In genomic region chr1:46284597-46285564, GRCh38 we compare ENCODE assay signal across 13 cellular contexts. TPM values are rescaled to one million over a fixed set of nuclear protein-coding genes. Genes with fewer than 3 reads are reported as not detected.
DNase-seq lines count a peak whose midpoint lies in the region; ATAC-seq, FAIRE-seq and TF ChIP-seq lines count a peak whose summit lies in the region.
"Had no signal": no experiment of that assay in that cellular context is flagged by ENCODE, and none has a peak within 500 bp of the region (broad histone marks: within the 10 kb centered on the region; RNA-seq: fewer than 3 reads in every experiment).

No MANE protein-coding gene starts in this region.

- H4K20me1 ChIP-seq in HepG2 (ENCODE audit: insufficient read depth, low read length): no peaks in the 10 kb centered on the region; the same call in 1 of the 2 replicates

- POLR2A ChIA-PET in activated CD8-positive, alpha-beta T cell treated with anti-CD3 and anti-CD28 coated beads, Interleukin-2, amount 10 ng/mL, durations not matched to agents 7 days and 5 days (lab: Charles Lee): interaction anchor here (0.8 to 2.4 kb wide), 7 partner anchors 10 to 35 kb away, joined by 3 to 19 read pairs (median 6); partner anchors contain the start of genes LRRC41 and UQCRH
- POLR2A ChIA-PET in HepG2 (lab: Yijun Ruan, JAX): interaction anchor here (0.8 kb wide), 1 partner anchor 56 kb away, joined by 3 read pairs; the partner anchor contains the start of gene NSUN4

- CTCF ChIA-PET in activated CD8-positive, alpha-beta T cell treated with anti-CD3 and anti-CD28 coated beads, Interleukin-2, amount 10 ng/mL, durations not matched to agents 7 days and 5 days (lab: Charles Lee): interaction anchor here (0.9 to 2.1 kb wide), 5 partner anchors 11 to 63 kb away, joined by 3 to 11 read pairs (median 6); partner anchors contain the start of gene NSUN4
- CTCF ChIA-PET in HepG2 (lab: Yijun Ruan, JAX; ENCODE audit: low intra/inter-chr PET ratio, low total read pairs): no interaction called here

- H3K36me3 Mint-ChIP-seq in HFFc6 (ENCODE audit: low read depth): peaks cover 56% of the 10 kb centered on the region
- peaks cover 60% of the 10 kb centered on the region for H3K36me3 Mint-ChIP-seq in activated CD8-positive, alpha-beta T cell treated with anti-CD3 and anti-CD28 coated beads, Interleukin-2, amount 10 ng/mL, durations not matched to agents 7 days and 5 days (ENCODE audit: low read depth)

- H3K27me3 ChIP-seq in HepG2 (ENCODE audit: control insufficient read depth in 1 of 2, insufficient read depth in 2 of 2, low read length in 2 of 2): no peaks in the 10 kb centered on the region
- no peaks in the 10 kb centered on the region for H3K27me3 ChIP-seq in esophagus squamous epithelium
- H3K27me3 ChIP-seq: sigmoid colon, transverse colon had no signal

- no peak overlapping the region for H3K4me3 Mint-ChIP-seq in HFFc6
- no peak overlapping the region for H3K4me3 Mint-ChIP-seq in activated CD8-positive, alpha-beta T cell treated with anti-CD3 and anti-CD28 coated beads, Interleukin-2, amount 10 ng/mL, durations not matched to agents 7 days and 5 days

- DNase-seq in NCI-H82 (lab: John Stamatoyannopoulos, UW) (peak; percentile 71), NCI-H82 treated with DMSO at 0.1 percent for 48 hours (lab: John Stamatoyannopoulos, UW; ENCODE audit: unreplicated experiment) (no peak), HFFc6 (peak; percentile 38), HepG2 (ENCODE audit: low spot score) (no peak), iPS-NIHi7 (ENCODE audit: extremely low spot score) (no peak), esophagus squamous epithelium (lab: John Stamatoyannopoulos, UW) (no peak)
- DNase-seq in activated CD8-positive, alpha-beta T cell treated with anti-CD3 and anti-CD28 coated beads, Interleukin-2, amount 10 ng/mL, durations not matched to agents 7 days and 5 days: no peak
- DNase-seq: activated T-cell treated with anti-CD3 and anti-CD28 coated beads, Interleukin-2, amount 50 U/mL, for 1 hour; GF-D8; naive thymus-derived CD8-positive, alpha-beta T cell; sigmoid colon; transverse colon had no signal

- H3K27ac Mint-ChIP-seq in HFFc6: peak overlapping the region; percentile 59; the same call in 1 of the 2 replicates
- H3K27ac Mint-ChIP-seq in activated CD8-positive, alpha-beta T cell treated with anti-CD3 and anti-CD28 coated beads, Interleukin-2, amount 10 ng/mL, durations not matched to agents 7 days and 5 days: peak overlapping the region; percentile 79

- H3K4me1 ChIP-seq in HepG2 (ENCODE audit: insufficient read depth, low read length) (peaks cover 7% of the 10 kb centered on the region), esophagus squamous epithelium (no peaks in the 10 kb centered on the region)
- H3K4me1 ChIP-seq: sigmoid colon, transverse colon had no signal

- H3K36me3 ChIP-seq in HepG2 (replicated peaks in 1 of 2; ENCODE audit: control insufficient read depth in 1 of 2, insufficient read depth in 2 of 2, low read length in 2 of 2): peaks cover 22 to 42% of the 10 kb centered on the region in 2 experiments
- H3K36me3 ChIP-seq in esophagus squamous epithelium: peaks cover 29 to 99% (median 32%) of the 10 kb centered on the region in 3 donors

- H2AFZ ChIP-seq in HepG2 (ENCODE audit: low read length): no peak overlapping the region

- H3K27ac ChIP-seq in HepG2 (ENCODE audit: extremely low read length, insufficient read depth, low read length): no peak overlapping the region
- H3K27ac ChIP-seq in esophagus squamous epithelium: no peak overlapping the region
- H3K27ac ChIP-seq: sigmoid colon, transverse colon had no signal

- H3K9me3 ChIP-seq in HepG2 (ENCODE audit: low read length): no peaks in the 10 kb centered on the region
- H3K9me3 ChIP-seq in esophagus squamous epithelium: no peaks in the 10 kb centered on the region
- H3K9me3 ChIP-seq: sigmoid colon, transverse colon had no signal

- H3K27me3 Mint-ChIP-seq in HFFc6 (ENCODE audit: insufficient read depth): peaks cover 4% of the 10 kb centered on the region
- no peaks in the 10 kb centered on the region for H3K27me3 Mint-ChIP-seq in activated CD8-positive, alpha-beta T cell treated with anti-CD3 and anti-CD28 coated beads, Interleukin-2, amount 10 ng/mL, durations not matched to agents 7 days and 5 days (ENCODE audit: low read depth)
- H3K27me3 Mint-ChIP-seq: naive thymus-derived CD8-positive, alpha-beta T cell had no signal

- TF ChIP-seq POLR2A in HepG2 (IDR thresholded peaks at IDR 0.05; ENCODE audit: insufficient read depth in 1 of 2, low read depth in 2 of 2, low read length in 2 of 2): peak in 1 of 2 experiments; percentile 55; a peak in 2 of 4 replicates
- TF ChIP-seq POLR2A in esophagus squamous epithelium (IDR thresholded peaks at IDR 0.05): no peak

- intact Hi-C loops in HepG2 (cut with micrococcal nuclease; ENCODE audit: unreplicated experiment): no loop called here
- intact Hi-C loops in esophagus squamous epithelium (cut with DNase I): no loop called here

- FAIRE-seq in HepG2 (lab: Jason Lieb, UNC): no peak

- H3K4me2 ChIP-seq in HepG2 (ENCODE audit: low read depth, low read length): no peak overlapping the region

- no peak for TF ChIP-seq EP300 in HepG2 (IDR thresholded peaks at IDR 0.05; ENCODE audit: low read depth in 2 of 2, low read length in 2 of 2)
- no peak for TF ChIP-seq EP300 in HepG2 (CRISPR knock-in tag; IDR thresholded peaks at IDR 0.05; ENCODE audit: borderline replicate concordance)

- no peak overlapping the region for H3K9ac ChIP-seq in HepG2 (ENCODE audit: insufficient read depth, low read depth, low read length)

- TF ChIP-seq CTCF in HFFc6 (IDR thresholded peaks at IDR 0.05) (no peak), HepG2 (CRISPR knock-in tag; IDR thresholded peaks at IDR 0.05) (no peak), esophagus squamous epithelium (IDR thresholded peaks at IDR 0.05) (no peak)

- no peak for TF ChIP-seq RAD21 in HepG2 (CRISPR knock-in tag; IDR thresholded peaks at IDR 0.05)

- no peak for ATAC-seq in activated CD8-positive, alpha-beta T cell treated with anti-CD3 and anti-CD28 coated beads, Interleukin-2, amount 10 ng/mL, durations not matched to agents 7 days and 5 days
- peak; percentile 15 for ATAC-seq in HepG2
- ATAC-seq in GM19035 (IDR thresholded peaks at IDR 0.05; ENCODE audit: unreplicated experiment): no peak

- no peaks in the 10 kb centered on the region for H3K79me2 ChIP-seq in HepG2 (ENCODE audit: insufficient read depth, low read length)

- 93% methylated on average over 3 of the region's 3 CpGs for WGBS in HepG2 (ENCODE audit: low lambda C conversion rate)
- 69 to 85% methylated on average over 3 of the region's 3 CpGs for WGBS in esophagus squamous epithelium, 2 donors

- no peak overlapping the region for H3K4me3 ChIP-seq in HepG2 (replicated peaks in 1 of 3; ENCODE audit: insufficient read depth in 1 of 3, low read depth in 2 of 3, low read length in 3 of 3)
- H3K4me3 ChIP-seq in esophagus squamous epithelium: no peak overlapping the region
- H3K4me3 ChIP-seq: sigmoid colon, transverse colon had no signal

- H3K9me3 Mint-ChIP-seq in HFFc6: no peaks in the 10 kb centered on the region
- no peaks in the 10 kb centered on the region for H3K9me3 Mint-ChIP-seq in activated CD8-positive, alpha-beta T cell treated with anti-CD3 and anti-CD28 coated beads, Interleukin-2, amount 10 ng/mL, durations not matched to agents 7 days and 5 days (ENCODE audit: insufficient read depth)
- H3K9me3 Mint-ChIP-seq: naive thymus-derived CD8-positive, alpha-beta T cell had no signal

- TSS peak; percentile 19 for BruUV-seq in HepG2 (replicated peaks; lab: Mats Ljungman, UMichigan)

- in situ Hi-C loops in HepG2 (cut with HindIII; ENCODE audit: extremely low pct_ligation_motif_present, low pct_unique_long_range_greater_than_20kb): no loop called here

- peaks cover 54% of the 10 kb centered on the region for H3K4me1 Mint-ChIP-seq in HFFc6 (ENCODE audit: low read depth)
- H3K4me1 Mint-ChIP-seq in activated CD8-positive, alpha-beta T cell treated with anti-CD3 and anti-CD28 coated beads, Interleukin-2, amount 10 ng/mL, durations not matched to agents 7 days and 5 days (ENCODE audit: low read depth): peaks cover 32% of the 10 kb centered on the region

RNA-seq across cellular contexts. Expression of gene LRRC41, which starts 18.5 kb away (rescaled TPM):
- 100 to 1,000 TPM in 4 of 6 experiments, 10 to 100 TPM in 2; 93.9 to 118 (median 104) TPM for total RNA-seq in HFFc6 (2021; fragmentation: NEBNext Ultra II Directional; extraction: Animal tissue kit (Norgen Biotek cat#: 25700))
- total RNA-seq in activated CD8-positive, alpha-beta T cell treated with anti-CD3 and anti-CD28 coated beads, Interleukin-2, amount 10 ng/mL, durations not matched to agents 7 days and 5 days: 10 to 100 TPM; 32.6 to 33.9 TPM
- total RNA-seq in HepG2 (2016; rRNA removed; fragmentation: Illumina TruSeq; extraction: Trizol): 51.9 and 53.6 TPM in 2 replicates
- 8.7 and 10.1 TPM in 2 replicates for total RNA-seq in HepG2 (2016; cell fraction: cytosol; rRNA removed; fragmentation: Illumina TruSeq; extraction: Trizol; ENCODE audit: low read depth)
- total RNA-seq in HepG2 (2016; cell fraction: insoluble cytoplasmic fraction; rRNA removed; fragmentation: Illumina TruSeq; extraction: Trizol): 44.9 and 54.0 TPM in 2 replicates
- 22.7 and 23.9 TPM in 2 replicates for total RNA-seq in HepG2 (2016; cell fraction: membrane; rRNA removed; fragmentation: Illumina TruSeq; extraction: Trizol)
- 37.9 and 43.3 TPM in 2 replicates for total RNA-seq in HepG2 (2016; cell fraction: nucleus; rRNA removed; fragmentation: Illumina TruSeq; extraction: Trizol)
- 48.1 and 64.1 TPM in 2 replicates for polyA plus RNA-seq in HepG2 (2011; rRNA removed)
- polyA plus RNA-seq in HepG2 (2011; cell fraction: cytosol; rRNA removed): 44.5 and 50.8 TPM in 2 replicates
- 63.0 and 69.0 TPM in 2 replicates for polyA plus RNA-seq in HepG2 (2011; cell fraction: nucleus; rRNA removed)
- 28.1 and 28.9 TPM in 2 replicates for polyA plus RNA-seq in HepG2 (2012)
- polyA plus RNA-seq in HepG2 (2016; cell fraction: cytosol; fragmentation: Illumina TruSeq; extraction: Trizol; ENCODE audit: low read depth): 5.9 and 6.3 TPM in 2 replicates
- 40.8 and 53.0 TPM in 2 replicates for polyA plus RNA-seq in HepG2 (2016; cell fraction: insoluble cytoplasmic fraction; fragmentation: Illumina TruSeq; extraction: Trizol; ENCODE audit: low read depth)
- polyA plus RNA-seq in HepG2 (2016; cell fraction: membrane; fragmentation: Illumina TruSeq; extraction: Trizol; ENCODE audit: low read depth): 13.1 and 15.2 TPM in 2 replicates
- 60.2 and 64.7 TPM in 2 replicates for polyA plus RNA-seq in HepG2 (2016; cell fraction: nucleus; fragmentation: Illumina TruSeq; extraction: Trizol; ENCODE audit: insufficient read depth, low read depth)
- 54.6 and 133 TPM in 2 replicates for polyA minus RNA-seq in HepG2 (2011; rRNA and poly(A)+ RNA removed; ENCODE audit: low replicate concordance)
- polyA minus RNA-seq in HepG2 (2011; cell fraction: cytosol; rRNA and poly(A)+ RNA removed): 44.0 and 45.3 TPM in 2 replicates
- 36.3 and 42.6 TPM in 2 replicates for polyA minus RNA-seq in HepG2 (2011; cell fraction: nucleus; rRNA and poly(A)+ RNA removed)
- total RNA-seq in esophagus squamous epithelium: 10 to 100 TPM; 44.1 to 66.4 (median 57.6) TPM

RNA-seq across cellular contexts. Expression of gene UQCRH, which starts 18.6 kb away (rescaled TPM):
- total RNA-seq in HFFc6 (2021; fragmentation: NEBNext Ultra II Directional; extraction: Animal tissue kit (Norgen Biotek cat#: 25700)): 100 to 1,000 TPM; 211 to 274 (median 260) TPM
- total RNA-seq in activated CD8-positive, alpha-beta T cell treated with anti-CD3 and anti-CD28 coated beads, Interleukin-2, amount 10 ng/mL, durations not matched to agents 7 days and 5 days: 100 to 1,000 TPM; 333 to 343 TPM
- total RNA-seq in HepG2 (2016; rRNA removed; fragmentation: Illumina TruSeq; extraction: Trizol): 556 and 776 TPM in 2 replicates
- total RNA-seq in HepG2 (2016; cell fraction: cytosol; rRNA removed; fragmentation: Illumina TruSeq; extraction: Trizol; ENCODE audit: low read depth): 326 and 342 TPM in 2 replicates
- 557 and 814 TPM in 2 replicates for total RNA-seq in HepG2 (2016; cell fraction: insoluble cytoplasmic fraction; rRNA removed; fragmentation: Illumina TruSeq; extraction: Trizol)
- total RNA-seq in HepG2 (2016; cell fraction: membrane; rRNA removed; fragmentation: Illumina TruSeq; extraction: Trizol): 684 and 739 TPM in 2 replicates
- total RNA-seq in HepG2 (2016; cell fraction: nucleus; rRNA removed; fragmentation: Illumina TruSeq; extraction: Trizol): 202 and 207 TPM in 2 replicates
- 389 and 548 TPM in 2 replicates for polyA plus RNA-seq in HepG2 (2011; rRNA removed)
- 498 and 858 TPM in 2 replicates for polyA plus RNA-seq in HepG2 (2011; cell fraction: cytosol; rRNA removed)
- polyA plus RNA-seq in HepG2 (2011; cell fraction: nucleus; rRNA removed): 97.1 and 129 TPM in 2 replicates
- 542 and 600 TPM in 2 replicates for polyA plus RNA-seq in HepG2 (2012)
- 372 and 389 TPM in 2 replicates for polyA plus RNA-seq in HepG2 (2016; cell fraction: cytosol; fragmentation: Illumina TruSeq; extraction: Trizol; ENCODE audit: low read depth)
- 673 and 752 TPM in 2 replicates for polyA plus RNA-seq in HepG2 (2016; cell fraction: insoluble cytoplasmic fraction; fragmentation: Illumina TruSeq; extraction: Trizol; ENCODE audit: low read depth)
- 615 and 634 TPM in 2 replicates for polyA plus RNA-seq in HepG2 (2016; cell fraction: membrane; fragmentation: Illumina TruSeq; extraction: Trizol; ENCODE audit: low read depth)
- 308 and 323 TPM in 2 replicates for polyA plus RNA-seq in HepG2 (2016; cell fraction: nucleus; fragmentation: Illumina TruSeq; extraction: Trizol; ENCODE audit: insufficient read depth, low read depth)
- polyA minus RNA-seq in HepG2 (2011; rRNA and poly(A)+ RNA removed; ENCODE audit: low replicate concordance): 40.3 and 86.2 TPM in 2 replicates
- polyA minus RNA-seq in HepG2 (2011; cell fraction: cytosol; rRNA and poly(A)+ RNA removed): 75.1 and 87.3 TPM in 2 replicates
- polyA minus RNA-seq in HepG2 (2011; cell fraction: nucleus; rRNA and poly(A)+ RNA removed): 50.6 and 82.3 TPM in 2 replicates
- 100 to 1,000 TPM; 329 to 618 (median 564) TPM for total RNA-seq in esophagus squamous epithelium

RNA-seq across cellular contexts. Expression of gene RAD54L, which starts 37.3 kb away (rescaled TPM):
- 10 to 100 TPM in 1 of 6 experiments, 1 to 10 TPM in 5; 3.8 to 10.9 (median 8.3) TPM for total RNA-seq in HFFc6 (2021; fragmentation: NEBNext Ultra II Directional; extraction: Animal tissue kit (Norgen Biotek cat#: 25700))
- 10 to 100 TPM; 59.3 to 63.9 TPM for total RNA-seq in activated CD8-positive, alpha-beta T cell treated with anti-CD3 and anti-CD28 coated beads, Interleukin-2, amount 10 ng/mL, durations not matched to agents 7 days and 5 days
- total RNA-seq in HepG2 (2016; rRNA removed; fragmentation: Illumina TruSeq; extraction: Trizol) (30.0 and 30.1 TPM in 2 replicates), esophagus squamous epithelium (1 to 10 TPM; 1.9 to 7.8 (median 6.8) TPM)
- total RNA-seq in HepG2 (2016; cell fraction: cytosol; rRNA removed; fragmentation: Illumina TruSeq; extraction: Trizol; ENCODE audit: low read depth): 6.0 and 6.4 TPM in 2 replicates
- 25.4 and 26.8 TPM in 2 replicates for total RNA-seq in HepG2 (2016; cell fraction: insoluble cytoplasmic fraction; rRNA removed; fragmentation: Illumina TruSeq; extraction: Trizol)
- 16.3 and 17.5 TPM in 2 replicates for total RNA-seq in HepG2 (2016; cell fraction: membrane; rRNA removed; fragmentation: Illumina TruSeq; extraction: Trizol)
- 30.2 and 34.5 TPM in 2 replicates for total RNA-seq in HepG2 (2016; cell fraction: nucleus; rRNA removed; fragmentation: Illumina TruSeq; extraction: Trizol)
- polyA plus RNA-seq in HepG2 (2011; rRNA removed): 8.1 and 10.2 TPM in 2 replicates
- polyA plus RNA-seq in HepG2 (2011; cell fraction: cytosol; rRNA removed): 3.9 and 7.1 TPM in 2 replicates
- polyA plus RNA-seq in HepG2 (2011; cell fraction: nucleus; rRNA removed): 30.4 and 45.7 TPM in 2 replicates
- 4.8 and 8.9 TPM in 2 replicates for polyA plus RNA-seq in HepG2 (2012)
- polyA plus RNA-seq in HepG2 (2016; cell fraction: cytosol; fragmentation: Illumina TruSeq; extraction: Trizol; ENCODE audit: low read depth): 3.8 TPM in 2 replicates
- polyA plus RNA-seq in HepG2 (2016; cell fraction: insoluble cytoplasmic fraction; fragmentation: Illumina TruSeq; extraction: Trizol; ENCODE audit: low read depth): 26.5 and 31.7 TPM in 2 replicates
- 6.5 and 9.4 TPM in 2 replicates for polyA plus RNA-seq in HepG2 (2016; cell fraction: membrane; fragmentation: Illumina TruSeq; extraction: Trizol; ENCODE audit: low read depth)
- 84.2 and 90.7 TPM in 2 replicates for polyA plus RNA-seq in HepG2 (2016; cell fraction: nucleus; fragmentation: Illumina TruSeq; extraction: Trizol; ENCODE audit: insufficient read depth, low read depth)
- polyA minus RNA-seq in HepG2 (2011; rRNA and poly(A)+ RNA removed; ENCODE audit: low replicate concordance): 10.8 and 28.0 TPM in 2 replicates
- polyA minus RNA-seq in HepG2 (2011; cell fraction: cytosol; rRNA and poly(A)+ RNA removed): 5.3 and 6.1 TPM in 2 replicates
- polyA minus RNA-seq in HepG2 (2011; cell fraction: nucleus; rRNA and poly(A)+ RNA removed): 8.3 and 15.1 TPM in 2 replicates
- total RNA-seq: sigmoid colon had no signal

RNA-seq across cellular contexts. Expression of gene NSUN4, which starts 55.7 kb away (rescaled TPM):
- total RNA-seq in HFFc6 (2021; fragmentation: NEBNext Ultra II Directional; extraction: Animal tissue kit (Norgen Biotek cat#: 25700)): 10 to 100 TPM; 14.8 to 17.2 (median 16.7) TPM
- 10 to 100 TPM; 22.3 to 22.5 TPM for total RNA-seq in activated CD8-positive, alpha-beta T cell treated with anti-CD3 and anti-CD28 coated beads, Interleukin-2, amount 10 ng/mL, durations not matched to agents 7 days and 5 days
- total RNA-seq in HepG2 (2016; rRNA removed; fragmentation: Illumina TruSeq; extraction: Trizol): 23.5 and 27.1 TPM in 2 replicates
- 1.7 and 2.5 TPM in 2 replicates for total RNA-seq in HepG2 (2016; cell fraction: cytosol; rRNA removed; fragmentation: Illumina TruSeq; extraction: Trizol; ENCODE audit: low read depth)
- total RNA-seq in HepG2 (2016; cell fraction: insoluble cytoplasmic fraction; rRNA removed; fragmentation: Illumina TruSeq; extraction: Trizol): 22.9 and 26.3 TPM in 2 replicates
- total RNA-seq in HepG2 (2016; cell fraction: membrane; rRNA removed; fragmentation: Illumina TruSeq; extraction: Trizol): 6.1 and 6.8 TPM in 2 replicates
- 15.4 and 15.9 TPM in 2 replicates for total RNA-seq in HepG2 (2016; cell fraction: nucleus; rRNA removed; fragmentation: Illumina TruSeq; extraction: Trizol)
- 21.5 and 24.0 TPM in 2 replicates for polyA plus RNA-seq in HepG2 (2011; rRNA removed)
- polyA plus RNA-seq in HepG2 (2011; cell fraction: cytosol; rRNA removed): 27.6 and 30.4 TPM in 2 replicates
- 14.3 and 18.3 TPM in 2 replicates for polyA plus RNA-seq in HepG2 (2011; cell fraction: nucleus; rRNA removed)
- 15.8 and 20.3 TPM in 2 replicates for polyA plus RNA-seq in HepG2 (2012)
- 1.5 and 1.8 TPM in 2 replicates for polyA plus RNA-seq in HepG2 (2016; cell fraction: cytosol; fragmentation: Illumina TruSeq; extraction: Trizol; ENCODE audit: low read depth)
- 18.9 and 21.3 TPM in 2 replicates for polyA plus RNA-seq in HepG2 (2016; cell fraction: insoluble cytoplasmic fraction; fragmentation: Illumina TruSeq; extraction: Trizol; ENCODE audit: low read depth)
- 3.4 and 4.0 TPM in 2 replicates for polyA plus RNA-seq in HepG2 (2016; cell fraction: membrane; fragmentation: Illumina TruSeq; extraction: Trizol; ENCODE audit: low read depth)
- 14.9 and 17.2 TPM in 2 replicates for polyA plus RNA-seq in HepG2 (2016; cell fraction: nucleus; fragmentation: Illumina TruSeq; extraction: Trizol; ENCODE audit: insufficient read depth, low read depth)
- 146 and 163 TPM in 2 replicates for polyA minus RNA-seq in HepG2 (2011; rRNA and poly(A)+ RNA removed; ENCODE audit: low replicate concordance)
- 15.6 and 17.8 TPM in 2 replicates for polyA minus RNA-seq in HepG2 (2011; cell fraction: cytosol; rRNA and poly(A)+ RNA removed)
- polyA minus RNA-seq in HepG2 (2011; cell fraction: nucleus; rRNA and poly(A)+ RNA removed): 21.8 and 25.9 TPM in 2 replicates
- total RNA-seq in esophagus squamous epithelium: 10 to 100 TPM; 10.1 to 22.1 (median 16.2) TPM

Comparison
In these comparisons a context has a peak if more than half of its experiments do, and no peak if none do; other contexts are left out.
1. DNase-seq: peak in NCI-H82 (single experiment) and HFFc6 (single experiment); none in NCI-H82 treated with DMSO at 0.1 percent for 48 hours (single experiment), activated CD8-positive, alpha-beta T cell treated with anti-CD3 and anti-CD28 coated beads, Interleukin-2, amount 10 ng/mL, durations not matched to agents 7 days and 5 days (single experiment), HepG2 (single experiment), iPS-NIHi7 (single experiment) and esophagus squamous epithelium (single experiment).